Comparison of ENCODE assay signal across 8 cellular contexts in genomic region chr2:27071990-27072830, GRCh38. TPM values are rescaled to one million over a fixed set of nuclear protein-coding genes. Genes with fewer than 3 reads are reported as not detected.
DNase-seq lines count a peak whose midpoint lies in the region; ATAC-seq and TF ChIP-seq lines count a peak whose summit lies in the region.

No MANE protein-coding gene starts in this region.

- dilution Hi-C loops in mammary epithelial cell (cut with HindIII; ENCODE audit: low sequenced_read_pairs): loop anchor here (5.0 kb wide), 1 partner anchor 50 kb away; the partner anchor contains the start of gene ABHD1

- H3K4me3 ChIP-seq in Caco-2 (ENCODE audit: low read depth, low read length) (peak overlapping the region; percentile 90), OCI-LY1 (ENCODE audit: low read depth, low read length, poor library complexity, severe bottlenecking) (peak overlapping the region; percentile 97), mammary epithelial cell (replicated peaks in 1 of 3; ENCODE audit: insufficient read depth in 1 of 3, low read depth in 2 of 3, low read length in 3 of 3) (peak overlapping the region; percentile 60 to 98 (median 77))

- H3K4me1 ChIP-seq in Caco-2 (no peaks in the 10 kb centered on the region), OCI-LY1 (ENCODE audit: insufficient read depth, low read length, severe bottlenecking) (peaks cover 48% of the 10 kb centered on the region), mammary epithelial cell (ENCODE audit: insufficient read depth, low read length) (peaks cover 16% of the 10 kb centered on the region)

- H3K4me2 ChIP-seq in OCI-LY1 (ENCODE audit: low read length): peak overlapping the region; percentile 81
- H3K4me2 ChIP-seq in mammary epithelial cell (ENCODE audit: insufficient read depth, low read depth, low read length): peak overlapping the region; percentile 98

- no peaks in the 10 kb centered on the region for H3K9me2 ChIP-seq in OCI-LY1 (ENCODE audit: low read depth, low read length)

- H3K9me3 Mint-ChIP-seq in Caco-2 (ENCODE audit: unreplicated experiment): no peaks in the 10 kb centered on the region

- no peak for TF ChIP-seq CTCF in Caco-2 (IDR thresholded peaks at IDR 0.05; ENCODE audit: insufficient read depth in 1 of 2, low read depth in 1 of 2, low read length in 1 of 2, severe bottlenecking in 1 of 2, unreplicated experiment in 1 of 2)
- TF ChIP-seq CTCF in OCI-LY1 (IDR thresholded peaks at IDR 0.05; ENCODE audit: low read length): no peak
- TF ChIP-seq CTCF in mammary epithelial cell (conservative IDR thresholded peaks at IDR 0.05 in 1 of 2, IDR thresholded peaks at IDR 0.05 in 1 of 2; ENCODE audit: extremely low read depth in 1 of 2, insufficient read depth in 1 of 2, low read depth in 1 of 2, low read length in 2 of 2): no peak

- no peaks in the 10 kb centered on the region for H3K9me3 ChIP-seq in Caco-2
- no peaks in the 10 kb centered on the region for H3K9me3 ChIP-seq in OCI-LY1 (ENCODE audit: low read length)
- no peaks in the 10 kb centered on the region for H3K9me3 ChIP-seq in mammary epithelial cell (replicated peaks; ENCODE audit: insufficient read depth, low read length)

- no peaks in the 10 kb centered on the region for H3K27me3 ChIP-seq in Caco-2 (replicated peaks; ENCODE audit: control insufficient read depth, insufficient read depth, low read length)
- H3K27me3 ChIP-seq in OCI-LY1 (ENCODE audit: insufficient read depth, low read length): no peaks in the 10 kb centered on the region
- H3K27me3 ChIP-seq in mammary epithelial cell (ENCODE audit: insufficient read depth, low read length): no peaks in the 10 kb centered on the region

- peaks cover 9% of the 10 kb centered on the region for H3K4me1 Mint-ChIP-seq in Caco-2 (ENCODE audit: low read depth, unreplicated experiment)

- CTCF ChIA-PET in Caco-2 (lab: Charles Lee): interaction anchor here (1.0 to 2.4 kb wide), 4 partner anchors 9 to 21 kb away, joined by 5 to 19 read pairs (median 8); partner anchors contain the start of genes AGBL5 and KHK
- CTCF ChIA-PET in mammary epithelial cell (lab: Charles Lee; ENCODE audit: low non-redundant PET): interaction anchor here (0.6 kb wide), 1 partner anchor 9 kb away, joined by 3 read pairs; no protein-coding TSS in a partner anchor

- no peak overlapping the region for H3K27ac Mint-ChIP-seq in Caco-2 (ENCODE audit: unreplicated experiment)

- H4K20me1 ChIP-seq in OCI-LY1 (ENCODE audit: insufficient read depth, low read length) (no peaks in the 10 kb centered on the region), mammary epithelial cell (ENCODE audit: insufficient read depth, low read length) (no peaks in the 10 kb centered on the region)

- peaks cover 13% of the 10 kb centered on the region for H3K27me3 Mint-ChIP-seq in Caco-2 (ENCODE audit: insufficient read depth, unreplicated experiment)

- no peaks in the 10 kb centered on the region for H3K36me3 ChIP-seq in Caco-2 (ENCODE audit: control insufficient read depth, insufficient read depth, low read length)
- H3K36me3 ChIP-seq in OCI-LY1 (ENCODE audit: insufficient read depth, low read length): peaks cover 32% of the 10 kb centered on the region; the same call in 1 of the 2 replicates
- peaks cover 19% of the 10 kb centered on the region for H3K36me3 ChIP-seq in mammary epithelial cell (ENCODE audit: insufficient read depth, low read length)

- no peaks in the 10 kb centered on the region for H3F3A ChIP-seq in OCI-LY1 (ENCODE audit: insufficient read depth, low read length)

- H3K36me3 Mint-ChIP-seq in Caco-2 (ENCODE audit: insufficient read depth, unreplicated experiment): peaks cover 39% of the 10 kb centered on the region

- H3K79me2 ChIP-seq in OCI-LY1 (ENCODE audit: insufficient read depth, low read length) (peaks cover 13% of the 10 kb centered on the region; the same call in 1 of the 2 replicates), mammary epithelial cell (ENCODE audit: insufficient read depth, low read length) (peaks cover 42% of the 10 kb centered on the region)

- peak; percentile 21 for ATAC-seq in GM21528 (IDR thresholded peaks at IDR 0.05; ENCODE audit: low FRiP score, unreplicated experiment)

- no peak overlapping the region for H2AFZ ChIP-seq in OCI-LY1 (ENCODE audit: low read length)
- H2AFZ ChIP-seq in mammary epithelial cell (ENCODE audit: low read depth, low read length): peak overlapping the region; percentile 92

- no peak for DNase-seq in Caco-2
- no peak for DNase-seq in mammary epithelial cell
- peak; percentile 89 for DNase-seq in left kidney (ENCODE audit: low read depth, low spot score)
- DNase-seq in stimulated activated CD8-positive, alpha-beta memory T cell treated with anti-CD3 and anti-CD28 coated beads, Interleukin-12 subunit alpha, Interleukin-12 subunit beta, amount 100 ng/mL, for 24 hours (ENCODE audit: extremely low read depth): peak; percentile 12
- DNase-seq in NCI-H774 (lab: John Stamatoyannopoulos, UW): no peak
- DNase-seq in SKM-1 treated with dmso at 0.1 percent for 144 hours (lab: John Stamatoyannopoulos, UW; ENCODE audit: unreplicated experiment): no peak

- POLR2A ChIA-PET in Caco-2 (lab: Charles Lee): interaction anchor here (1.0 to 1.7 kb wide), 6 partner anchors 9 to 140 kb away, joined by 3 to 27 read pairs (median 6); partner anchors contain the start of genes AGBL5, ATRAID, KHK and SLC5A6

- in situ Hi-C loops in mammary epithelial cell (cut with MboI; ENCODE audit: low sequenced_read_pairs in 2 of 2): no loop called here

- intact Hi-C loops in Caco-2 (cut with micrococcal nuclease; ENCODE audit: unreplicated experiment): loop anchor here (1.0 kb wide), 3 partner anchors 9 to 21 kb away; partner anchors contain the start of genes AGBL5 and KHK
- intact Hi-C loops in mammary epithelial cell (cut with micrococcal nuclease): loop anchor here (1.0 to 5.0 kb wide), 4 partner anchors 9 to 100 kb away; partner anchors contain the start of gene MAPRE3

- BruUV-seq in Caco-2 (replicated peaks; lab: Mats Ljungman, UMichigan) (no TSS peak), mammary epithelial cell (replicated peaks; lab: Mats Ljungman, UMichigan) (no TSS peak)

- H3K4me3 Mint-ChIP-seq in Caco-2 (ENCODE audit: unreplicated experiment): peak overlapping the region; percentile 95

- 10% methylated on average over 18 of the region's 34 CpGs for WGBS in mammary epithelial cell (ENCODE audit: low coverage, missing lambda C conversion rate)

- H3K27ac ChIP-seq in OCI-LY1 (ENCODE audit: low read depth, low read length, poor library complexity, severe bottlenecking) (peak overlapping the region; percentile 29), mammary epithelial cell (ENCODE audit: insufficient read depth, low read depth, low read length) (no peak overlapping the region)

- H3K9ac ChIP-seq in OCI-LY1 (ENCODE audit: low read length): peak overlapping the region; percentile 51
- no peak overlapping the region for H3K9ac ChIP-seq in mammary epithelial cell (ENCODE audit: insufficient read depth, low read length)

RNA-seq across cellular contexts. Expression of gene OST4, which starts 0.8 kb away (rescaled TPM):
- total RNA-seq in Caco-2 (2022) (237 and 249 TPM in 2 replicates), mammary epithelial cell (100 to 1,000 TPM; 121 to 313 TPM)
- 898 TPM for polyA plus RNA-seq in mammary epithelial cell
- 153 TPM for polyA minus RNA-seq in mammary epithelial cell

RNA-seq across cellular contexts. Expression of gene EMILIN1, which starts 6.2 kb away (rescaled TPM):
- total RNA-seq in Caco-2 (2022) (0.30 and 0.43 TPM in 2 replicates), mammary epithelial cell (1 to 10 TPM in 1 of 2 donors, under 1 TPM in 1; 0.80 to 1.5 TPM)
- 0.17 TPM for polyA plus RNA-seq in mammary epithelial cell
- polyA minus RNA-seq in mammary epithelial cell: not detected

RNA-seq across cellular contexts. Expression of gene KHK, which starts 14.4 kb away (rescaled TPM):
- total RNA-seq in Caco-2 (2022): 7.9 and 9.3 TPM in 2 replicates
- 1 to 10 TPM in 1 of 2 donors, under 1 TPM in 1; 0.33 to 2.1 TPM for total RNA-seq in mammary epithelial cell
- polyA plus RNA-seq in mammary epithelial cell: 1.6 TPM
- polyA minus RNA-seq in mammary epithelial cell: not detected

RNA-seq across cellular contexts. Expression of gene AGBL5, which starts 20.7 kb away (rescaled TPM):
- total RNA-seq in Caco-2 (2022): 31.4 and 34.1 TPM in 2 replicates
- total RNA-seq in mammary epithelial cell: 10 to 100 TPM; 24.2 to 42.7 TPM
- 28.2 TPM for polyA plus RNA-seq in mammary epithelial cell
- polyA minus RNA-seq in mammary epithelial cell: 60.2 TPM

RNA-seq across cellular contexts. Expression of gene TMEM214, which starts 39.4 kb away (rescaled TPM):
- 85.0 and 85.4 TPM in 2 replicates for total RNA-seq in Caco-2 (2022)
- total RNA-seq in mammary epithelial cell: 10 to 100 TPM; 27.3 to 90.7 TPM
- polyA plus RNA-seq in mammary epithelial cell: 84.8 TPM
- 233 TPM for polyA minus RNA-seq in mammary epithelial cell

Comparison
In these comparisons a context has a peak if more than half of its experiments do, and no peak if none do; other contexts are left out.
1. DNase-seq: peak in left kidney (single experiment) and stimulated activated CD8-positive, alpha-beta memory T cell treated with anti-CD3 and anti-CD28 coated beads, Interleukin-12 subunit alpha, Interleukin-12 subunit beta, amount 100 ng/mL, for 24 hours (single experiment); none in Caco-2 (0 of 2), mammary epithelial cell (single experiment), NCI-H774 (single experiment) and SKM-1 treated with dmso at 0.1 percent for 144 hours (single experiment).
2. Peak in every context shown above with its lines, with median percentiles within 50 percentile points of each other: H3K4me3 ChIP-seq.